In genomic region chr19:47998800-47999199, GRCh38 we compare ENCODE assay signal across 9 cellular contexts. TPM values are rescaled to one million over a fixed set of nuclear protein-coding genes. Genes with fewer than 3 reads are reported as not detected.
"Had no signal": no experiment of that assay in that cellular context is flagged by ENCODE, and none has a peak within 500 bp of the region (broad histone marks: within the 10 kb centered on the region; RNA-seq: fewer than 3 reads in every experiment).

No MANE protein-coding gene starts in this region.

- DNase-seq: HFFc6, KG1 had no signal

- H3K4me1 Mint-ChIP-seq: GM23338, IgD-negative memory B cell had no signal

- H3K27ac Mint-ChIP-seq: GM23338, HFFc6, IgD-negative memory B cell had no signal

- H3K4me2 ChIP-seq: GM23338 had no signal

- H2AFZ ChIP-seq: GM23338 had no signal

- H3K4me3 ChIP-seq: GM23338, HAP-1 had no signal

- H3K36me3 ChIP-seq: HAP-1 had no signal

- H3K4me3 Mint-ChIP-seq: GM23338, HFFc6, IgD-negative memory B cell had no signal

- H3K27ac ChIP-seq: HL-60 had no signal

- H3K9me3 ChIP-seq: HAP-1 had no signal

- H3K4me1 ChIP-seq: HAP-1 had no signal

RNA-seq across cellular contexts. Expression of gene ELSPBP1, which starts 4.4 kb away (rescaled TPM):
- total RNA-seq: GM23338, H1, HepG2, HFFc6, HT1080 had no signal
- polyA plus RNA-seq: GM23338, H1, HepG2, IgD-negative memory B cell had no signal

RNA-seq across cellular contexts. Expression of gene BSPH1, which starts 6.8 kb away (rescaled TPM):
- total RNA-seq: GM23338, H1, HepG2, HFFc6, HT1080 had no signal
- polyA plus RNA-seq: GM23338, H1, HepG2, IgD-negative memory B cell had no signal

RNA-seq across cellular contexts. Expression of gene CABP5, which starts 45.1 kb away (rescaled TPM):
- total RNA-seq: GM23338, H1, HepG2, HFFc6, HT1080 had no signal
- polyA plus RNA-seq: GM23338, H1, HepG2, IgD-negative memory B cell had no signal
